In genomic region chr1:31111290-31111951, GRCh38 we compare ENCODE assay signal across 1 cellular context.
TF ChIP-seq lines count a peak whose summit lies in the region.

No MANE protein-coding gene starts in this region.

TF ChIP-seq in HepG2, 621 proteins besides CTCF, POLR2A, EP300 and RAD21 (continued from another document):
- TF ChIP-seq BCLAF1 (IDR thresholded peaks at IDR 0.05) (no peak), SOX5 (CRISPR knock-in tag; IDR thresholded peaks at IDR 0.05; ENCODE audit: borderline replicate concordance) (no peak), ZNF468 (CRISPR knock-in tag; IDR thresholded peaks at IDR 0.05) (no peak), POGK (CRISPR knock-in tag; conservative IDR thresholded peaks at IDR 0.05) (0 out of 2 replicates have a peak, but pooled peaks have one; percentile 21), ZNF20 (CRISPR knock-in tag; IDR thresholded peaks at IDR 0.05) (no peak)
TF ChIP-seq in HepG2: peak in this region for 15.
